Comparison of ENCODE assay signal across 10 cellular contexts in genomic region chr1:198651685-198652400, GRCh38. TPM values are rescaled to one million over a fixed set of nuclear protein-coding genes. Genes with fewer than 3 reads are reported as not detected.
DNase-seq lines count a peak whose midpoint lies in the region; ATAC-seq and TF ChIP-seq lines count a peak whose summit lies in the region.
"Had no signal": no experiment of that assay in that cellular context is flagged by ENCODE, and none has a peak within 500 bp of the region (broad histone marks: within the 10 kb centered on the region; RNA-seq: fewer than 3 reads in every experiment).

No MANE protein-coding gene starts in this region.

- H3K9me3 Mint-ChIP-seq in activated CD4-positive, alpha-beta memory T cell treated with anti-CD3 and anti-CD28 coated beads for 36 hours, result no peaks in the 10 kb centered on the region
- no peaks in the 10 kb centered on the region for H3K9me3 Mint-ChIP-seq in Caco-2 (ENCODE audit: unreplicated experiment)

- peak overlapping the region; percentile 97 for H3K27ac Mint-ChIP-seq in activated CD4-positive, alpha-beta memory T cell treated with anti-CD3 and anti-CD28 coated beads for 36 hours
- H3K27ac Mint-ChIP-seq in Caco-2 (ENCODE audit: unreplicated experiment), result no peak overlapping the region

- no peaks in the 10 kb centered on the region for H3K79me2 ChIP-seq in trophoblast cell (ENCODE audit: control insufficient read depth, insufficient read depth, low read length, poor library complexity)

- H3K27ac ChIP-seq in neuronal stem cell (replicated peaks; ENCODE audit: low read length) (no peak overlapping the region), trophoblast cell (ENCODE audit: low read depth, low read length) (no peak overlapping the region)
- H3K27ac ChIP-seq: SJCRH30 had no signal

- no peak for TF ChIP-seq CTCF in Caco-2 (IDR thresholded peaks at IDR 0.05; ENCODE audit: insufficient read depth in 1 of 2, low read depth in 1 of 2, low read length in 1 of 2, severe bottlenecking in 1 of 2, unreplicated experiment in 1 of 2)

- H2AFZ ChIP-seq in neuronal stem cell (ENCODE audit: low read length) (no peak overlapping the region), trophoblast cell (ENCODE audit: insufficient read depth, low read length, poor library complexity) (no peak overlapping the region)

- no peaks in the 10 kb centered on the region for H3K27me3 Mint-ChIP-seq in activated CD4-positive, alpha-beta memory T cell treated with anti-CD3 and anti-CD28 coated beads for 36 hours
- peaks cover 8% of the 10 kb centered on the region for H3K27me3 Mint-ChIP-seq in Caco-2 (ENCODE audit: insufficient read depth, unreplicated experiment)

- no peak overlapping the region for H4K8ac ChIP-seq in neuronal stem cell (ENCODE audit: low read depth, low read length)
- H4K8ac ChIP-seq in trophoblast cell (ENCODE audit: low read depth, low read length), result no peak overlapping the region

- H3K4me1 Mint-ChIP-seq in activated CD4-positive, alpha-beta memory T cell treated with anti-CD3 and anti-CD28 coated beads for 36 hours (ENCODE audit: low read depth), result peaks cover 69% of the 10 kb centered on the region
- no peaks in the 10 kb centered on the region for H3K4me1 Mint-ChIP-seq in Caco-2 (ENCODE audit: low read depth, unreplicated experiment)

- DNase-seq in CD1c-positive myeloid dendritic cell (ENCODE audit: extremely low spot score) (peak; percentile 65), Caco-2 (no peak), neuronal stem cell (ENCODE audit: low spot score) (no peak), trophoblast cell (no peak), OCI-M2 (lab: John Stamatoyannopoulos, UW; ENCODE audit: unreplicated experiment) (no peak)
- DNase-seq in activated CD4-positive, alpha-beta memory T cell treated with anti-CD3 and anti-CD28 coated beads for 36 hours, result no peak
- DNase-seq: SJCRH30 had no signal

- no peak overlapping the region for H2BK5ac ChIP-seq in neuronal stem cell (ENCODE audit: low read length)
- H2BK5ac ChIP-seq in trophoblast cell (ENCODE audit: low read depth, low read length, poor library complexity), result no peak overlapping the region

- H4K91ac ChIP-seq in neuronal stem cell (ENCODE audit: low read depth, low read length, poor library complexity), result no peak overlapping the region
- H4K91ac ChIP-seq in trophoblast cell (ENCODE audit: low read depth, low read length), result no peak overlapping the region

- H3K27me3 ChIP-seq in Caco-2 (replicated peaks; ENCODE audit: control insufficient read depth, insufficient read depth, low read length) (no peaks in the 10 kb centered on the region), neuronal stem cell (ENCODE audit: control insufficient read depth in 3 of 3, insufficient read depth in 3 of 3, low read depth in 1 of 3, low read length in 3 of 3) (no peaks in the 10 kb centered on the region), trophoblast cell (ENCODE audit: insufficient read depth, low read length) (no peaks in the 10 kb centered on the region)
- H3K27me3 ChIP-seq: SJCRH30 had no signal

- no peak overlapping the region for H4K12ac ChIP-seq in trophoblast cell (ENCODE audit: low read depth, low read length)

- H3K4me1 ChIP-seq in Caco-2, result no peaks in the 10 kb centered on the region
- H3K4me1 ChIP-seq in neuronal stem cell (ENCODE audit: control insufficient read depth in 2 of 2, insufficient read depth in 1 of 2, low read depth in 1 of 2, low read length in 2 of 2), result peaks cover 0 to 2% of the 10 kb centered on the region in 2 donors
- no peaks in the 10 kb centered on the region for H3K4me1 ChIP-seq in trophoblast cell (ENCODE audit: control insufficient read depth in 1 of 2, insufficient read depth in 2 of 2, low read length in 2 of 2)
- H3K4me1 ChIP-seq: SJCRH30 had no signal

- no peak overlapping the region for H3K14ac ChIP-seq in neuronal stem cell (ENCODE audit: low read length)
- no peak overlapping the region for H3K14ac ChIP-seq in trophoblast cell (ENCODE audit: low read length)

- no peak overlapping the region for H2BK15ac ChIP-seq in neuronal stem cell (ENCODE audit: low read length)

- H2BK12ac ChIP-seq in neuronal stem cell (ENCODE audit: low read length) (no peak overlapping the region), trophoblast cell (ENCODE audit: low read length) (no peak overlapping the region)

- no peak overlapping the region for H3K18ac ChIP-seq in neuronal stem cell (ENCODE audit: low read length)
- H3K18ac ChIP-seq in trophoblast cell (ENCODE audit: low read length), result no peak overlapping the region

- intact Hi-C loops in activated CD4-positive, alpha-beta memory T cell treated with anti-CD3 and anti-CD28 coated beads for 36 hours (cut with micrococcal nuclease), result no loop called here
- intact Hi-C loops in Caco-2 (cut with micrococcal nuclease; ENCODE audit: unreplicated experiment), result no loop called here

- H3K36me3 Mint-ChIP-seq in activated CD4-positive, alpha-beta memory T cell treated with anti-CD3 and anti-CD28 coated beads for 36 hours, result peaks cover 68% of the 10 kb centered on the region
- no peaks in the 10 kb centered on the region for H3K36me3 Mint-ChIP-seq in Caco-2 (ENCODE audit: insufficient read depth, unreplicated experiment)

- no peak overlapping the region for H2BK120ac ChIP-seq in neuronal stem cell (ENCODE audit: low read depth, low read length)
- no peak overlapping the region for H2BK120ac ChIP-seq in trophoblast cell (ENCODE audit: insufficient read depth, low read length, poor library complexity)

- H3K79me1 ChIP-seq in neuronal stem cell (ENCODE audit: low read depth, low read length) (no peaks in the 10 kb centered on the region), trophoblast cell (ENCODE audit: low read length) (no peaks in the 10 kb centered on the region)

- WGBS in neuronal stem cell (ENCODE audit: extremely low coverage in 2 of 2, insufficient read length in 2 of 2, insufficient replicate concordance in 1 of 2), 2 donors, result 100% methylated on average over 1 of the region's 7 CpGs; no CpG with 5 or more reads in 1 of the 2 donors
- WGBS in trophoblast cell (ENCODE audit: extremely low coverage, insufficient coverage, insufficient read length), result no CpG with 5 or more reads among the region's 7 CpGs

- H3K4me3 ChIP-seq in Caco-2 (ENCODE audit: low read depth, low read length) (no peak overlapping the region), neuronal stem cell (ENCODE audit: low read length in 2 of 2) (no peak overlapping the region), trophoblast cell (ENCODE audit: low read depth, low read length) (no peak overlapping the region)
- H3K4me3 ChIP-seq: SJCRH30 had no signal

- CTCF ChIA-PET in activated CD4-positive, alpha-beta memory T cell treated with anti-CD3 and anti-CD28 coated beads for 36 hours (lab: Charles Lee), result interaction anchor here (1.0 to 2.7 kb wide), 3 partner anchors 9 to 32 kb away, joined by 3 to 9 read pairs (median 4); no protein-coding TSS in a partner anchor
- CTCF ChIA-PET in Caco-2 (lab: Charles Lee), result no interaction called here

- H2AK5ac ChIP-seq in neuronal stem cell (ENCODE audit: low read depth, low read length) (no peak overlapping the region), trophoblast cell (ENCODE audit: low read length) (no peak overlapping the region)

- H3K36me3 ChIP-seq in Caco-2 (ENCODE audit: control insufficient read depth, insufficient read depth, low read length) (no peaks in the 10 kb centered on the region), neuronal stem cell (replicated peaks in 1 of 2; ENCODE audit: control insufficient read depth in 2 of 2, insufficient read depth in 2 of 2, low read length in 2 of 2) (no peaks in the 10 kb centered on the region), trophoblast cell (ENCODE audit: control insufficient read depth in 1 of 2, insufficient read depth in 2 of 2, low read length in 2 of 2) (no peaks in the 10 kb centered on the region)
- H3K36me3 ChIP-seq: SJCRH30 had no signal

- POLR2A ChIA-PET in activated CD4-positive, alpha-beta memory T cell treated with anti-CD3 and anti-CD28 coated beads for 36 hours (lab: Charles Lee), result interaction anchor here (0.8 to 9.3 kb wide), 11 partner anchors 7 to 132 kb away, joined by 3 to 127 read pairs (median 4); partner anchors contain the start of gene PTPRC
- POLR2A ChIA-PET in Caco-2 (lab: Charles Lee), result no interaction called here

- no peak overlapping the region for H3K9ac ChIP-seq in neuronal stem cell (ENCODE audit: low read depth, low read length, poor library complexity)
- H3K9ac ChIP-seq in trophoblast cell (ENCODE audit: low read length), result no peak overlapping the region

- ATAC-seq in GM18873 (IDR thresholded peaks at IDR 0.05; ENCODE audit: low FRiP score, unreplicated experiment) (peak; percentile 39), HG03108 (IDR thresholded peaks at IDR 0.05; ENCODE audit: unreplicated experiment) (peak; percentile 41)

- peak overlapping the region; percentile 72 for H3K4me3 Mint-ChIP-seq in activated CD4-positive, alpha-beta memory T cell treated with anti-CD3 and anti-CD28 coated beads for 36 hours
- no peak overlapping the region for H3K4me3 Mint-ChIP-seq in Caco-2 (ENCODE audit: unreplicated experiment)

- H3K23ac ChIP-seq in neuronal stem cell (ENCODE audit: low read depth, low read length, poor library complexity) (no peak overlapping the region), trophoblast cell (ENCODE audit: low read length) (no peak overlapping the region)

- BruUV-seq in Caco-2 (replicated peaks; lab: Mats Ljungman, UMichigan), result no TSS peak

- H3K4ac ChIP-seq in neuronal stem cell (ENCODE audit: low read length) (no peak overlapping the region), trophoblast cell (ENCODE audit: low read depth, low read length) (no peak overlapping the region)

- H3K9me3 ChIP-seq in Caco-2 (no peaks in the 10 kb centered on the region), neuronal stem cell (replicated peaks in 1 of 2; ENCODE audit: control insufficient read depth in 2 of 2, insufficient read depth in 1 of 2, low read depth in 1 of 2, low read length in 2 of 2) (no peaks in the 10 kb centered on the region), trophoblast cell (ENCODE audit: insufficient read depth, low read depth, low read length) (no peaks in the 10 kb centered on the region)
- H3K9me3 ChIP-seq: SJCRH30 had no signal

- H3K4me2 ChIP-seq in neuronal stem cell (ENCODE audit: insufficient read depth, low read length, poor library complexity, severe bottlenecking) (no peak overlapping the region), trophoblast cell (ENCODE audit: low read length) (no peak overlapping the region)

RNA-seq across cellular contexts. Expression of gene PTPRC, which starts 13.0 kb away (rescaled TPM):
- 100 to 1,000 TPM; 495 to 503 TPM for total RNA-seq in activated CD4-positive, alpha-beta memory T cell treated with anti-CD3 and anti-CD28 coated beads for 36 hours
- 0.25 and 0.65 TPM in 2 replicates for total RNA-seq in Caco-2 (2022)
- not detected for polyA plus RNA-seq in neuronal stem cell (2013, experiment 1 of 2)
- polyA plus RNA-seq in neuronal stem cell (2013, experiment 2 of 2), result not detected
- polyA plus RNA-seq in trophoblast cell (2013), result not detected in 2 replicates
- total RNA-seq: Daoy, SJCRH30 had no signal

Comparison
In these comparisons a context has a peak if more than half of its experiments do, and no peak if none do; other contexts are left out.
1. RNA of gene PTPRC, which starts 13.0 kb away (total RNA-seq): 495 to 503 TPM in activated CD4-positive, alpha-beta memory T cell treated with anti-CD3 and anti-CD28 coated beads for 36 hours; 0.25 to 0.65 TPM in Caco-2; every median in the first group is over 100 times any median in the second.